In the genomic region with DNA sequence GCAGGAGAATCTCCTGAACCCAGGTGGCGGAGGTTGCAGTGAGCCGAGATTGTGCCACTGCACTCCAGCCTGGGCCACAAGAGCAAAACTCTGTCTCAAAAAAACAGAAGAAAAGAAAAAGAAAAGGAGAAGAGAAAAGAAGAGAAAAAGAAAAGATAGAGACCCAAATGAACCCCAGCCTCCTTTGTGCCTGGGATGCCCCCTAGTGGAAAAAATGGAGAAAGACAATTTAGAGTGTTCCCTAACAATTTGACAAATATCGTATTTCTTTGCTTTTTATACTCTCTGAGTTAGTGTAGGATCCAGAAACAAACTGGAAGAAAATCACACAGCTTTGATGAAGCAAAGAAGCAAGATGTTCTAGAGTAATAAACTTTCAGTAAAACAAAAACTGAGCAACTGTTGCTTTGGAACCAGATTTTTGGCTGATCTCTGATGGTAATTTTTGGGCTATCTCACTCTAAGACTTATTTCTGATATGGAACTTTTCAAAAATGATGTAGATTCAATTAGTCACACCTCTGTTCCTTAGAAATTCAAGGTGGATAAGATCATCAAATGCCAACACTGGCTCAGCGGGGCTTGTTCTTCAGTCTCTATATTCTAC, we compare ENCODE assay signal across 9 cellular contexts. TPM values are rescaled to one million over a fixed set of nuclear protein-coding genes. Genes with fewer than 3 reads are reported as not detected.
A peak's percentile ranks its signal among the peaks of the same experiment; 100 is the strongest.
DNase-seq lines count a peak whose midpoint lies in the region; ATAC-seq and TF ChIP-seq lines count a peak whose summit lies in the region.
"Had no signal": no experiment of that assay in that cellular context is flagged by ENCODE, and none has a peak within 500 bp of the region (broad histone marks: within the 10 kb centered on the region; RNA-seq: fewer than 3 reads in every experiment).

No MANE protein-coding gene starts in this region.

- intact Hi-C loops in adrenal gland (cut with DNase I): loop anchor here in 1 of 2 donors (10.0 kb wide), 1 partner anchor 205 kb away; no protein-coding TSS in a partner anchor

- no peak overlapping the region for H3K4me3 ChIP-seq in DOHH2 (ENCODE audit: low read length)
- H3K4me3 ChIP-seq in adrenal gland: no peak overlapping the region

- H3K79me2 ChIP-seq in DOHH2 (ENCODE audit: control insufficient read depth, low read length): no peaks in the 10 kb centered on the region

- CTCF ChIA-PET in activated CD4-positive, alpha-beta memory T cell treated with anti-CD3 and anti-CD28 coated beads, Interleukin-2, amount 10 ng/mL, durations not matched to agents 7 days and 5 days (lab: Charles Lee): interaction anchor here (0.8 to 1.7 kb wide), 6 partner anchors 9 to 216 kb away, joined by 3 to 9 read pairs (median 4); partner anchors contain the start of gene PRKAB1

- no peak overlapping the region for H3K4me2 ChIP-seq in DOHH2 (ENCODE audit: low read length)

- no peak for TF ChIP-seq EP300 in Ishikawa (IDR thresholded peaks at IDR 0.05; ENCODE audit: borderline replicate concordance)

- H3F3A ChIP-seq in DOHH2 (ENCODE audit: control insufficient read depth, insufficient read depth): no peaks in the 10 kb centered on the region

- no peaks in the 10 kb centered on the region for H3K36me3 ChIP-seq in DOHH2 (ENCODE audit: control insufficient read depth, low read length)
- no peaks in the 10 kb centered on the region for H3K36me3 ChIP-seq in adrenal gland (replicated peaks in 1 of 2)

- WGBS in adrenal gland, 4 donors: 61 to 65% (median 63%) methylated on average over 4 of the region's 4 CpGs

- H3K4me1 ChIP-seq in DOHH2 (ENCODE audit: control insufficient read depth, low read length): no peaks in the 10 kb centered on the region
- no peaks in the 10 kb centered on the region for H3K4me1 ChIP-seq in adrenal gland (replicated peaks in 1 of 2)

- no peaks in the 10 kb centered on the region for H3K36me3 Mint-ChIP-seq in nephron progenitor cell (ENCODE audit: low read depth)
- H3K36me3 Mint-ChIP-seq in T-helper 2 cell treated with Interferon-gamma antibody and Interleukin-4, amounts not matched to agents 5 μg/mL and 100 μg/mL, for 36 hours (ENCODE audit: low read depth): peaks cover 6% of the 10 kb centered on the region
- H3K36me3 Mint-ChIP-seq in activated CD4-positive, alpha-beta memory T cell treated with anti-CD3 and anti-CD28 coated beads, Interleukin-2, amount 10 ng/mL, durations not matched to agents 7 days and 5 days (ENCODE audit: low read depth): peaks cover 8% of the 10 kb centered on the region

- H3K27me3 ChIP-seq in DOHH2 (ENCODE audit: control insufficient read depth, low read length): no peaks in the 10 kb centered on the region
- H3K27me3 ChIP-seq in adrenal gland: no peaks in the 10 kb centered on the region

- no peak overlapping the region for H3K4me3 Mint-ChIP-seq in nephron progenitor cell
- no peak overlapping the region for H3K4me3 Mint-ChIP-seq in T-helper 2 cell treated with Interferon-gamma antibody and Interleukin-4, amounts not matched to agents 5 μg/mL and 100 μg/mL, for 36 hours
- no peak overlapping the region for H3K4me3 Mint-ChIP-seq in activated CD4-positive, alpha-beta memory T cell treated with anti-CD3 and anti-CD28 coated beads, Interleukin-2, amount 10 ng/mL, durations not matched to agents 7 days and 5 days
- H3K4me3 Mint-ChIP-seq: immature natural killer cell had no signal

- DNase-seq in adrenal gland (no peak), nephron progenitor cell (no peak), OCI-M2 (lab: John Stamatoyannopoulos, UW; ENCODE audit: unreplicated experiment) (no peak)
- DNase-seq in T-helper 2 cell treated with Interferon-gamma antibody and Interleukin-4, amounts not matched to agents 5 μg/mL and 100 μg/mL, for 36 hours (ENCODE audit: low spot score): no peak
- DNase-seq in activated CD4-positive, alpha-beta memory T cell treated with anti-CD3 and anti-CD28 coated beads, Interleukin-2, amount 10 ng/mL, durations not matched to agents 7 days and 5 days: no peak

- TF ChIP-seq CTCF in DOHH2 (IDR thresholded peaks at IDR 0.05; ENCODE audit: low read depth, low read length, poor library complexity, severe bottlenecking): peak; percentile 80
- peak; percentile 43 to 77 (median 66) for TF ChIP-seq CTCF in adrenal gland (IDR thresholded peaks at IDR 0.05)
- TF ChIP-seq CTCF in nephron progenitor cell (IDR thresholded peaks at IDR 0.05): peak; percentile 69

- H3K4me1 Mint-ChIP-seq in nephron progenitor cell: no peaks in the 10 kb centered on the region
- no peaks in the 10 kb centered on the region for H3K4me1 Mint-ChIP-seq in T-helper 2 cell treated with Interferon-gamma antibody and Interleukin-4, amounts not matched to agents 5 μg/mL and 100 μg/mL, for 36 hours (ENCODE audit: low read depth)
- H3K4me1 Mint-ChIP-seq in activated CD4-positive, alpha-beta memory T cell treated with anti-CD3 and anti-CD28 coated beads, Interleukin-2, amount 10 ng/mL, durations not matched to agents 7 days and 5 days: no peaks in the 10 kb centered on the region
- H3K4me1 Mint-ChIP-seq: immature natural killer cell had no signal

- TF ChIP-seq RAD21 in Ishikawa (IDR thresholded peaks at IDR 0.05; ENCODE audit: low read depth): peak; percentile 69

- H3K27me3 Mint-ChIP-seq in nephron progenitor cell (ENCODE audit: low read depth, poor library complexity): peaks cover 7% of the 10 kb centered on the region
- no peaks in the 10 kb centered on the region for H3K27me3 Mint-ChIP-seq in T-helper 2 cell treated with Interferon-gamma antibody and Interleukin-4, amounts not matched to agents 5 μg/mL and 100 μg/mL, for 36 hours (ENCODE audit: low read depth)
- H3K27me3 Mint-ChIP-seq in activated CD4-positive, alpha-beta memory T cell treated with anti-CD3 and anti-CD28 coated beads, Interleukin-2, amount 10 ng/mL, durations not matched to agents 7 days and 5 days: peaks cover 15% of the 10 kb centered on the region

- no peaks in the 10 kb centered on the region for H3K9me3 ChIP-seq in DOHH2 (ENCODE audit: control insufficient read depth, insufficient read depth, low read length)
- H3K9me3 ChIP-seq in adrenal gland (replicated peaks in 1 of 3): no peaks in the 10 kb centered on the region

- H3K9me2 ChIP-seq in DOHH2 (replicated peaks; ENCODE audit: control insufficient read depth, low read length): no peaks in the 10 kb centered on the region

- peaks cover 35% of the 10 kb centered on the region for H3K9me3 Mint-ChIP-seq in nephron progenitor cell
- peaks cover 15% of the 10 kb centered on the region for H3K9me3 Mint-ChIP-seq in T-helper 2 cell treated with Interferon-gamma antibody and Interleukin-4, amounts not matched to agents 5 μg/mL and 100 μg/mL, for 36 hours
- H3K9me3 Mint-ChIP-seq in activated CD4-positive, alpha-beta memory T cell treated with anti-CD3 and anti-CD28 coated beads, Interleukin-2, amount 10 ng/mL, durations not matched to agents 7 days and 5 days: peaks cover 12% of the 10 kb centered on the region

- POLR2A ChIA-PET in activated CD4-positive, alpha-beta memory T cell treated with anti-CD3 and anti-CD28 coated beads, Interleukin-2, amount 10 ng/mL, durations not matched to agents 7 days and 5 days (lab: Charles Lee): no interaction called here

- H4K20me1 ChIP-seq in DOHH2 (ENCODE audit: control insufficient read depth, insufficient read depth, low read depth, low read length): no peaks in the 10 kb centered on the region

- H3K27ac ChIP-seq in DOHH2 (ENCODE audit: low read depth, low read length) (no peak overlapping the region), adrenal gland (no peak overlapping the region)

- no peak for ATAC-seq in esophagus mucosa

- no peak for TF ChIP-seq POLR2A in adrenal gland (IDR thresholded peaks at IDR 0.05)

- no peak overlapping the region for H3K27ac Mint-ChIP-seq in nephron progenitor cell
- no peak overlapping the region for H3K27ac Mint-ChIP-seq in T-helper 2 cell treated with Interferon-gamma antibody and Interleukin-4, amounts not matched to agents 5 μg/mL and 100 μg/mL, for 36 hours
- H3K27ac Mint-ChIP-seq in activated CD4-positive, alpha-beta memory T cell treated with anti-CD3 and anti-CD28 coated beads, Interleukin-2, amount 10 ng/mL, durations not matched to agents 7 days and 5 days: no peak overlapping the region

TF ChIP-seq in Ishikawa, 13 proteins besides CTCF, POLR2A, EP300 and RAD21:
- TF ChIP-seq REST (IDR thresholded peaks at IDR 0.05; ENCODE audit: low read depth) (no peak), TEAD4 (IDR thresholded peaks at IDR 0.05) (peak; percentile 38; the same call in 1 of the 2 replicates), YY1 (IDR thresholded peaks at IDR 0.05; ENCODE audit: low read depth) (no peak)

RNA-seq across cellular contexts. Expression of gene PRKAB1, which starts 18.6 kb away (rescaled TPM):
- total RNA-seq in adrenal gland (10 to 100 TPM; 21.5 to 75.8 (median 40.3) TPM), esophagus mucosa (26.8 TPM)
- polyA plus RNA-seq in adrenal gland: 10 to 100 TPM; 27.8 to 30.5 (median 29.3) TPM
- 10 to 100 TPM; 37.5 to 39.8 TPM for total RNA-seq in activated CD4-positive, alpha-beta memory T cell treated with anti-CD3 and anti-CD28 coated beads, Interleukin-2, amount 10 ng/mL, durations not matched to agents 7 days and 5 days

RNA-seq across cellular contexts. Expression of gene TMEM233, which starts 55.7 kb away (rescaled TPM):
- 1 to 10 TPM in 1 of 8 donors, under 1 TPM in 5, not detected in 2; 0.17 to 1.0 (median 0.45) TPM for total RNA-seq in adrenal gland
- under 1 TPM; 0.57 to 0.86 (median 0.80) TPM for polyA plus RNA-seq in adrenal gland
- total RNA-seq in activated CD4-positive, alpha-beta memory T cell treated with anti-CD3 and anti-CD28 coated beads, Interleukin-2, amount 10 ng/mL, durations not matched to agents 7 days and 5 days: not detected
- not detected for total RNA-seq in esophagus mucosa
- polyA plus RNA-seq: immature natural killer cell had no signal
